Comparison of ENCODE assay signal across 17 cellular contexts in genomic region chr21:45325206-45326168, GRCh38. TPM values are rescaled to one million over a fixed set of nuclear protein-coding genes. Genes with fewer than 3 reads are reported as not detected.
DNase-seq lines count a peak whose midpoint lies in the region; ATAC-seq, FAIRE-seq and TF ChIP-seq lines count a peak whose summit lies in the region.
"Had no signal": no experiment of that assay in that cellular context is flagged by ENCODE, and none has a peak within 500 bp of the region (broad histone marks: within the 10 kb centered on the region; RNA-seq: fewer than 3 reads in every experiment).

No MANE protein-coding gene starts in this region.

- H3K4me1 ChIP-seq in RWPE2 (ENCODE audit: insufficient read depth, poor library complexity, severe bottlenecking), result peaks cover 13% of the 10 kb centered on the region

- intact Hi-C loops in left ventricle myocardium superior (cut with micrococcal nuclease), result no loop called here
- intact Hi-C loops in sciatic nerve (cut with DNase I), result no loop called here

- no peak for DNase-seq in H54 (ENCODE audit: insufficient read length, low spot score)
- peak; percentile 59 for DNase-seq in RWPE2 (ENCODE audit: low spot score)
- DNase-seq in left ventricle myocardium superior, result peak; percentile 31
- DNase-seq in sciatic nerve (ENCODE audit: low spot score), result peak; percentile 62
- DNase-seq in stimulated activated CD4-positive, alpha-beta T cell treated with anti-CD3 and anti-CD28 coated beads, Interleukin-2, amount 100 ng/mL, for 48 hours, result no peak
- DNase-seq in HuH-7.5 (ENCODE audit: low spot score), result no peak
- DNase-seq: DMS 273 treated with DMSO at 0.1 percent for 48 hours; mesendoderm; NCI-H1092; nephron progenitor cell; stimulated activated CD4-positive, alpha-beta T cell treated with anti-CD3 and anti-CD28 coated beads, Interleukin-2, amount 100 ng/mL, for 24 hours had no signal

- no peak for ATAC-seq in RWPE2 (ENCODE audit: low read depth)
- ATAC-seq in left ventricle myocardium superior, result no peak
- no peak for ATAC-seq in sciatic nerve
- no peak for ATAC-seq in HG02610 (IDR thresholded peaks at IDR 0.05; ENCODE audit: unreplicated experiment)

- no peak for FAIRE-seq in H54 (lab: Jason Lieb, UNC)
- FAIRE-seq: astrocyte had no signal

- no peaks in the 10 kb centered on the region for H3K27me3 ChIP-seq in RWPE2 (ENCODE audit: insufficient read depth, poor library complexity, severe bottlenecking)
- H3K27me3 ChIP-seq: Peyer's patch, right lobe of liver had no signal

- H3K27ac ChIP-seq in RWPE2 (ENCODE audit: poor library complexity, severe bottlenecking), result no peak overlapping the region
- H3K27ac ChIP-seq: Peyer's patch, right lobe of liver, VCaP had no signal

- H3K9me3 ChIP-seq in RWPE2 (ENCODE audit: severe bottlenecking), result no peaks in the 10 kb centered on the region
- H3K9me3 ChIP-seq: Peyer's patch, right lobe of liver had no signal

- H3K36me3 ChIP-seq in RWPE2 (ENCODE audit: low read depth), result no peaks in the 10 kb centered on the region
- H3K36me3 ChIP-seq: Peyer's patch, right lobe of liver had no signal

- TF ChIP-seq CTCF in RWPE2 (IDR thresholded peaks at IDR 0.05; ENCODE audit: poor library complexity, severe bottlenecking), result no peak

- H3K4me3 ChIP-seq in RWPE2 (ENCODE audit: severe bottlenecking), result no peak overlapping the region
- H3K4me3 ChIP-seq: coronary artery, Peyer's patch, right lobe of liver had no signal

- peak; percentile 14; the same call in 1 of the 2 replicates for TF ChIP-seq POLR2A in H54 (IDR thresholded peaks at IDR 0.05; ENCODE audit: low read depth, low read length)

RNA-seq across cellular contexts. Expression of gene POFUT2, which starts 37.8 kb away (rescaled TPM):
- 15.7 TPM for total RNA-seq in left ventricle myocardium superior
- total RNA-seq in sciatic nerve, result 44.2 TPM

Comparison
In these comparisons a context has a peak if more than half of its experiments do, and no peak if none do; other contexts are left out.
1. DNase-seq: peak in RWPE2 (single experiment), left ventricle myocardium superior (single experiment) and sciatic nerve (single experiment); none in H54 (single experiment), stimulated activated CD4-positive, alpha-beta T cell treated with anti-CD3 and anti-CD28 coated beads, Interleukin-2, amount 100 ng/mL, for 48 hours (0 of 2) and HuH-7.5 (single experiment).